ENCODE assay signal across 30 cellular contexts in genomic region chr15:75782926-75783325, GRCh38.
"Had no signal": no experiment of that assay in that cellular context is flagged by ENCODE, and none has a peak within 500 bp of the region (broad histone marks: within the 10 kb centered on the region; RNA-seq: fewer than 3 reads in every experiment).

No MANE protein-coding gene starts in this region.

- H3K4me1 Mint-ChIP-seq: activated CD4-positive, alpha-beta T cell treated with anti-CD3 and anti-CD28 coated beads, Interleukin-2, amount 10 ng/mL, durations not matched to agents 24 days and 14 days had no signal

- H3K9me3 ChIP-seq: MG63, SJSA1, SK-N-SH had no signal

- ATAC-seq: activated CD8-positive, alpha-beta T cell treated with anti-CD3 and anti-CD28 coated beads for 36 hours; Panc1 had no signal

- H3K4me3 ChIP-seq: MG63, SJSA1 had no signal

- H3K36me3 Mint-ChIP-seq: activated naive CD8-positive, alpha-beta T cell treated with anti-CD3 and anti-CD28 coated beads for 36 hours had no signal

- H3K4me3 Mint-ChIP-seq: activated CD4-positive, alpha-beta T cell treated with anti-CD3 and anti-CD28 coated beads, Interleukin-2, amount 10 ng/mL, durations not matched to agents 24 days and 14 days; activated CD8-positive, alpha-beta T cell treated with anti-CD3 and anti-CD28 coated beads for 36 hours; activated naive CD8-positive, alpha-beta T cell treated with anti-CD3 and anti-CD28 coated beads for 36 hours; activated T-helper 1 cell treated with anti-CD3 and anti-CD28 coated beads, Interleukin-12 subunit alpha, Interleukin-12 subunit beta, Interleukin-2, Interleukin-4 antibody, amounts not matched to agents 30 ng/mL and 10 ng/mL and 1 ng/mL, durations not matched to agents 14 hours and 24 hours and 36 hours; T-helper 1 cell treated with Interleukin-12 subunit alpha and Interleukin-12 subunit beta and Interleukin-4 antibody, amounts not matched to agents 30 μg/mL and 1 μg/mL, for 36 hours; T-helper 2 cell treated with Interferon-gamma antibody and Interleukin-4, amounts not matched to agents 5 μg/mL and 100 μg/mL, for 36 hours had no signal

- H3K27ac Mint-ChIP-seq: activated CD4-positive, alpha-beta T cell treated with anti-CD3 and anti-CD28 coated beads, Interleukin-2, amount 10 ng/mL, durations not matched to agents 24 days and 14 days; activated CD8-positive, alpha-beta T cell treated with anti-CD3 and anti-CD28 coated beads for 36 hours; activated naive CD8-positive, alpha-beta T cell treated with anti-CD3 and anti-CD28 coated beads for 36 hours; activated T-helper 1 cell treated with anti-CD3 and anti-CD28 coated beads, Interleukin-12 subunit alpha, Interleukin-12 subunit beta, Interleukin-2, Interleukin-4 antibody, amounts not matched to agents 30 ng/mL and 10 ng/mL and 1 ng/mL, durations not matched to agents 14 hours and 24 hours and 36 hours; T-helper 1 cell treated with Interleukin-12 subunit alpha and Interleukin-12 subunit beta and Interleukin-4 antibody, amounts not matched to agents 30 μg/mL and 1 μg/mL, for 36 hours; T-helper 2 cell treated with Interferon-gamma antibody and Interleukin-4, amounts not matched to agents 5 μg/mL and 100 μg/mL, for 36 hours had no signal

- H3K27ac ChIP-seq: brain microvascular endothelial cell, SJSA1 had no signal

- H3K36me3 ChIP-seq: brain microvascular endothelial cell, MG63, SJSA1 had no signal

- H3K9me3 Mint-ChIP-seq: activated CD4-positive, alpha-beta T cell treated with anti-CD3 and anti-CD28 coated beads, Interleukin-2, amount 10 ng/mL, durations not matched to agents 24 days and 14 days; activated CD8-positive, alpha-beta T cell treated with anti-CD3 and anti-CD28 coated beads for 36 hours; activated naive CD8-positive, alpha-beta T cell treated with anti-CD3 and anti-CD28 coated beads for 36 hours; activated T-helper 1 cell treated with anti-CD3 and anti-CD28 coated beads, Interleukin-12 subunit alpha, Interleukin-12 subunit beta, Interleukin-2, Interleukin-4 antibody, amounts not matched to agents 30 ng/mL and 10 ng/mL and 1 ng/mL, durations not matched to agents 14 hours and 24 hours and 36 hours; T-helper 1 cell treated with Interleukin-12 subunit alpha and Interleukin-12 subunit beta and Interleukin-4 antibody, amounts not matched to agents 30 μg/mL and 1 μg/mL, for 36 hours; T-helper 2 cell treated with Interferon-gamma antibody and Interleukin-4, amounts not matched to agents 5 μg/mL and 100 μg/mL, for 36 hours had no signal

- H3K9ac ChIP-seq: SK-N-SH had no signal

- H3K4me2 ChIP-seq: SK-N-SH had no signal

- DNase-seq: activated CD4-positive, alpha-beta T cell treated with anti-CD3 and anti-CD28 coated beads, Interleukin-2, amount 10 ng/mL, durations not matched to agents 24 days and 14 days; activated CD4-positive, alpha-beta T cell treated with anti-CD3 and anti-CD28 coated beads, Interleukin-2, amount 50 U/mL, for 4 hours; activated CD8-positive, alpha-beta memory T cell treated with anti-CD3 and anti-CD28 coated beads, Interleukin-2, amount 50 U/mL, for 4 hours; activated CD8-positive, alpha-beta T cell treated with anti-CD3 and anti-CD28 coated beads for 36 hours; activated naive CD4-positive, alpha-beta T cell; activated naive CD4-positive, alpha-beta T cell treated with anti-CD3 and anti-CD28 coated beads, Interleukin-2, amount 50 U/mL, for 16 hours; activated naive CD8-positive, alpha-beta T cell treated with anti-CD3 and anti-CD28 coated beads for 36 hours; activated T-cell treated with anti-CD3 and anti-CD28 coated beads for 4 hours; amniotic stem cell; aorta; brain microvascular endothelial cell; Kasumi-1; KG1; MG63; NCI-H1048; NCI-H1105 treated with DMSO at 0.1 percent for 48 hours; NCI-H1436; NCI-H1694; NCI-H1930; NCI-H2081 treated with DMSO at 0.1 percent for 48 hours; NCI-H226; NCI-H446 treated with DMSO at 0.1 percent for 48 hours; NCI-H524 treated with DMSO at 0.1 percent for 48 hours; SHP77 treated with DMSO at 0.1 percent for 48 hours; SK-N-SH had no signal

- H3K4me1 ChIP-seq: SJSA1 had no signal
